Comparison of ENCODE assay signal across 8 cellular contexts in genomic region chr14:91573894-91574837, GRCh38.
DNase-seq lines count a peak whose midpoint lies in the region; ATAC-seq and TF ChIP-seq lines count a peak whose summit lies in the region.

No MANE protein-coding gene starts in this region.

- TF ChIP-seq CTCF in Peyer's patch (IDR thresholded peaks at IDR 0.05) (peak in 2 of 6 experiments; percentile 12 to 17), fibroblast of the aortic adventitia (IDR thresholded peaks at IDR 0.05; ENCODE audit: insufficient read depth, low read length) (no peak)

- H3K27me3 ChIP-seq in Peyer's patch, result peaks cover 0 to 4% of the 10 kb centered on the region in 2 donors
- peaks cover 9 to 20% of the 10 kb centered on the region in 2 donors for H3K27me3 ChIP-seq in stomach smooth muscle (ENCODE audit: control insufficient read depth in 1 of 2, insufficient read depth in 2 of 2, low read length in 2 of 2)

- H3K9ac ChIP-seq in stomach smooth muscle (ENCODE audit: low read length in 2 of 2), result no peak overlapping the region

- H3K27ac ChIP-seq in Peyer's patch (peak overlapping the region in 1 of 4 donors; percentile 38), stomach smooth muscle (ENCODE audit: low read length) (no peak overlapping the region)

- H3K4me1 ChIP-seq in Peyer's patch (peaks cover 0 to 11% (median 3%) of the 10 kb centered on the region in 4 donors), stomach smooth muscle (ENCODE audit: control insufficient read depth, insufficient read depth, low read length) (peaks cover 11% of the 10 kb centered on the region)

- ATAC-seq in HG03521 (IDR thresholded peaks at IDR 0.05; ENCODE audit: unreplicated experiment) (peak; percentile 50), GM21825 (IDR thresholded peaks at IDR 0.05; ENCODE audit: unreplicated experiment) (no peak)

- H3K36me3 ChIP-seq in Peyer's patch, result no peaks in the 10 kb centered on the region
- no peaks in the 10 kb centered on the region for H3K36me3 ChIP-seq in stomach smooth muscle (ENCODE audit: control insufficient read depth in 2 of 2, insufficient read depth in 2 of 2, low read length in 2 of 2)

- DNase-seq in COR-L47 (lab: John Stamatoyannopoulos, UW) (peak; percentile 88), Peyer's patch (peak; percentile 28 to 80 (median 75)), fibroblast of the aortic adventitia (ENCODE audit: low read depth) (peak; percentile 53), non-pigmented ciliary epithelial cell (ENCODE audit: low read depth) (peak; percentile 2)
- DNase-seq in activated effector memory CD4-positive, alpha-beta T cell treated with anti-CD3 and anti-CD28 coated beads, Interleukin-2, amount 50 U/mL, for 16 hours, result peak; percentile 94

- H3K4me3 ChIP-seq in Peyer's patch (peak overlapping the region; percentile 23 to 65 (median 54)), fibroblast of the aortic adventitia (ENCODE audit: low read depth, low read length) (peak overlapping the region; percentile 61), stomach smooth muscle (ENCODE audit: low read length in 2 of 2) (peak overlapping the region; percentile 56 to 71)

- TF ChIP-seq POLR2A in Peyer's patch (IDR thresholded peaks at IDR 0.05), result peak in 1 of 2 donors; percentile 21

- no peaks in the 10 kb centered on the region for H3K9me3 ChIP-seq in Peyer's patch
- no peaks in the 10 kb centered on the region for H3K9me3 ChIP-seq in stomach smooth muscle (ENCODE audit: control insufficient read depth in 2 of 2, low read length in 2 of 2)

Comparison
In these comparisons a context has a peak if more than half of its experiments do, and no peak if none do; other contexts are left out.
1. DNase-seq: peak in every context shown above with its lines; median percentile 94 in activated effector memory CD4-positive, alpha-beta T cell treated with anti-CD3 and anti-CD28 coated beads, Interleukin-2, amount 50 U/mL, for 16 hours; 88 in COR-L47; 75 in Peyer's patch; 53 in fibroblast of the aortic adventitia; 2 in non-pigmented ciliary epithelial cell.